Comparison of ENCODE assay signal across 19 cellular contexts in the genomic region with DNA sequence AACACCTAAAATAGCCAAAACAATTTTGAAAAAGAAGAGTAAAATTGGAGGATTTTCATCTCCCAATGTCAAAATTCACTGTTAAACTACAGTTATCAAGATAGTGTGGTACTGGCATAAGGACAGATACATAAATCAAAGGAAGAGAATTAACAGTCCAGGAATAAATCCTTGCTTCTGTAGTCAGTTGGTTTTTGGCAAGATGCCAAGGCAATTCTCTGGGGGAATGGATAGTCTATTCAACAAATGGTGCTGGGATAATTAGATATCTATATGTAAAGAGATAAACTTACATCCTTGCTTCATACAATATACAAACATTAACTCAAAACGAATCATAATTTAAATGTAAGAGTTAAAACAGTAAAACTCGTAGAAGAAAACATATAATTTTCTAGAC. TPM values are rescaled to one million over a fixed set of nuclear protein-coding genes. Genes with fewer than 3 reads are reported as not detected.
DNase-seq lines count a peak whose midpoint lies in the region; ATAC-seq and TF ChIP-seq lines count a peak whose summit lies in the region.
"Had no signal": no experiment of that assay in that cellular context is flagged by ENCODE, and none has a peak within 500 bp of the region (broad histone marks: within the 10 kb centered on the region; RNA-seq: fewer than 3 reads in every experiment).

No MANE protein-coding gene starts in this region.

- DNase-seq in LHCN-M2 (ENCODE audit: low read depth) (peak; percentile 7), NCI-H1694 treated with DMSO at 0.1 percent for 48 hours (lab: John Stamatoyannopoulos, UW) (peak; percentile 8), NCI-H524 treated with DMSO at 0.1 percent for 48 hours (lab: John Stamatoyannopoulos, UW) (peak; percentile 32), cardiac fibroblast (ENCODE audit: low read depth in 2 of 2) (peak; percentile 14 to 17)
- DNase-seq: activated CD4-positive, alpha-beta T cell treated with anti-CD3 and anti-CD28 coated beads for 4 hours; activated naive CD8-positive, alpha-beta T cell treated with anti-CD3 and anti-CD28 coated beads for 36 hours; endodermal cell; left colon; mesendoderm; naive B cell; NCI-H2029; occipital lobe; stimulated activated CD4-positive, alpha-beta T cell treated with anti-CD3 and anti-CD28 coated beads, Interleukin-4, amount 100 ng/mL, for 4 hours; stomach had no signal

- no peak for TF ChIP-seq CTCF in cardiac fibroblast (IDR thresholded peaks at IDR 0.05; ENCODE audit: low read depth, low read length)

- no peak for ATAC-seq in HG02642 (IDR thresholded peaks at IDR 0.05; ENCODE audit: poor library complexity, unreplicated experiment)
- ATAC-seq in HG03521 (IDR thresholded peaks at IDR 0.05; ENCODE audit: unreplicated experiment): no peak
- ATAC-seq in GM21825 (IDR thresholded peaks at IDR 0.05; ENCODE audit: unreplicated experiment): no peak
- ATAC-seq: activated T-helper 17 cell treated with anti-CD3 and anti-CD28 coated beads, Interleukin-2, amount 50 U/mL, for 72 hours; HCT116; left colon had no signal

- H3K4me3 ChIP-seq in cardiac fibroblast (replicated peaks in 1 of 2; ENCODE audit: low read depth in 2 of 2, low read length in 2 of 2): no peak overlapping the region
- H3K4me3 ChIP-seq: stomach had no signal

RNA-seq across cellular contexts. Expression of gene SELENOK, which starts 57.9 kb away (rescaled TPM):
- 30.7 and 31.0 TPM in 2 replicates for total RNA-seq in LHCN-M2 (2014; rRNA removed)
- polyA plus RNA-seq in LHCN-M2 (2012): 40.7 TPM
